Comparison of ENCODE assay signal across 26 cellular contexts in the genomic region with DNA sequence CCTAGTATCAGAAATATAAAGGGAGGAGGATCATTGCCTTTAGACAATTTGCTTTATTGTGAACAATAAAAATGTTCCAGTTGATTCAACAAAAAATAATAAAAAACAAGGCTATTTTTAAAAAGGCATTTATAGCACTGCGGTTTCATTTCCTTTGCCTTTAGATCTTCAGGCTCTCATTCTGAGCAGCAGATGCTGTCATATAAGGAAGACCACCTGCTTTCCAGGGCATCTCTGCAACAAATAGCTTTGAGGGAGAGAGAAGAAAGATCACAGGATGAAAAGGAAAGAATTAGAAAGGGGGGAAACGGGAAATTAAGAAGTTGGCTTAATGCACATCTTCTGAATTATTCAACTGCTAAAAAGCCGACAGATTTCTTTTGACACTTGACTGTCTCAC.
DNase-seq lines count a peak whose midpoint lies in the region; ATAC-seq, FAIRE-seq and TF ChIP-seq lines count a peak whose summit lies in the region.
"Had no signal": no experiment of that assay in that cellular context is flagged by ENCODE, and none has a peak within 500 bp of the region (broad histone marks: within the 10 kb centered on the region; RNA-seq: fewer than 3 reads in every experiment).

No MANE protein-coding gene starts in this region.

- intact Hi-C loops in A673 (cut with micrococcal nuclease; ENCODE audit: unreplicated experiment): loop anchor here (5.0 kb wide), 1 partner anchor 119 kb away; no protein-coding TSS in a partner anchor

- CTCF ChIA-PET in A673 (lab: Charles Lee) (no interaction called here), WTC11 (lab: Charles Lee) (interaction anchor here (0.6 kb wide), 1 partner anchor 14 kb away, joined by 3 read pairs; no protein-coding TSS in a partner anchor)

- H2AFZ ChIP-seq in DND-41 (ENCODE audit: low read depth, low read length): no peak overlapping the region

- H3K27me3 Mint-ChIP-seq in memory B cell: peaks cover 2% of the 10 kb centered on the region
- no peaks in the 10 kb centered on the region for H3K27me3 Mint-ChIP-seq in WTC11 (ENCODE audit: low read depth)
- H3K27me3 Mint-ChIP-seq: CD4-positive, CD25-positive, alpha-beta regulatory T cell had no signal

- BruUV-seq in A673 (replicated peaks; lab: Mats Ljungman, UMichigan): no TSS peak

- H3K4me1 ChIP-seq in A673 (ENCODE audit: insufficient read depth, low read length, poor library complexity, severe bottlenecking) (peaks cover 24% of the 10 kb centered on the region), DND-41 (ENCODE audit: insufficient read depth, low read length) (peaks cover 29% of the 10 kb centered on the region)
- H3K4me1 ChIP-seq: breast epithelium, pancreas, SJSA1 had no signal

- no peak overlapping the region for H3K9ac ChIP-seq in DND-41 (ENCODE audit: low read depth, low read length)

- H3K4me2 ChIP-seq in DND-41 (ENCODE audit: insufficient read depth, low read length): peak overlapping the region; percentile 20

- FAIRE-seq in RCC 7860 (lab: Jason Lieb, UNC): no peak
- FAIRE-seq: GM18507, pancreas had no signal

- no peaks in the 10 kb centered on the region for H3K27me3 ChIP-seq in A673 (replicated peaks; ENCODE audit: insufficient read depth, low read depth, low read length, poor library complexity)
- no peaks in the 10 kb centered on the region for H3K27me3 ChIP-seq in DND-41 (ENCODE audit: insufficient read depth, low read length, poor library complexity)
- H3K27me3 ChIP-seq: breast epithelium, pancreas, SJSA1 had no signal

- H3K4me3 Mint-ChIP-seq in memory B cell: peak overlapping the region; percentile 49
- H3K4me3 Mint-ChIP-seq in WTC11: no peak overlapping the region
- H3K4me3 Mint-ChIP-seq: activated T-cell treated with anti-CD3 and anti-CD28 coated beads, Interleukin-2, amount 50 U/mL, for 4 hours; natural killer cell had no signal

- H3K36me3 Mint-ChIP-seq in memory B cell (no peaks in the 10 kb centered on the region), WTC11 (no peaks in the 10 kb centered on the region)
- H3K36me3 Mint-ChIP-seq: CD4-positive, CD25-positive, alpha-beta regulatory T cell; natural killer cell had no signal

- H3K9me3 Mint-ChIP-seq in memory B cell (peaks cover 3% of the 10 kb centered on the region), WTC11 (peaks cover 5% of the 10 kb centered on the region)
- H3K9me3 Mint-ChIP-seq: activated T-cell treated with anti-CD3 and anti-CD28 coated beads, Interleukin-2, amount 50 U/mL, for 4 hours; natural killer cell had no signal

- TF ChIP-seq CTCF in A673 (conservative IDR thresholded peaks at IDR 0.05; ENCODE audit: low read depth, low read length) (no peak), DND-41 (IDR thresholded peaks at IDR 0.05; ENCODE audit: borderline replicate concordance, extremely low read depth, low read length, poor library complexity, severe bottlenecking) (no peak), WTC11 (IDR thresholded peaks at IDR 0.05) (no peak)

- H3K36me3 ChIP-seq in A673 (ENCODE audit: insufficient read depth, low read length, poor library complexity, severe bottlenecking): no peaks in the 10 kb centered on the region
- H3K36me3 ChIP-seq in DND-41 (ENCODE audit: insufficient read depth, low read length): no peaks in the 10 kb centered on the region
- H3K36me3 ChIP-seq: breast epithelium, left ventricle myocardium inferior, pancreas, SJSA1 had no signal

- peaks cover 18% of the 10 kb centered on the region for H3K4me1 Mint-ChIP-seq in memory B cell
- peaks cover 15% of the 10 kb centered on the region for H3K4me1 Mint-ChIP-seq in WTC11

- H4K20me1 ChIP-seq in DND-41 (ENCODE audit: insufficient read depth, low read length): no peaks in the 10 kb centered on the region

- POLR2A ChIA-PET in A673 (lab: Charles Lee; ENCODE audit: low non-redundant PET): no interaction called here
- POLR2A ChIA-PET in WTC11 (lab: Charles Lee): no interaction called here

- no peaks in the 10 kb centered on the region for H3K79me2 ChIP-seq in DND-41 (ENCODE audit: insufficient read depth, low read length)

- ATAC-seq in DND-41 (ENCODE audit: insufficient read depth, low read depth) (peak; percentile 99), memory B cell (ENCODE audit: low read depth) (no peak), WTC11 (no peak)
- ATAC-seq: activated T-cell treated with anti-CD3 and anti-CD28 coated beads, Interleukin-2, amount 50 U/mL, for 4 hours; esophagus mucosa; natural killer cell; Panc1; pancreas; right cardiac atrium; stimulated activated naive CD8-positive, alpha-beta T cell treated with anti-CD3 and anti-CD28 coated beads, Interleukin-15, Interleukin-2, amounts not matched to agents 100 U/mL and 50 U/mL, for 24 hours had no signal

- H3K9me3 ChIP-seq in A673 (ENCODE audit: low read depth, low read length, poor library complexity, severe bottlenecking) (no peaks in the 10 kb centered on the region), DND-41 (ENCODE audit: insufficient read depth, low read length, severe bottlenecking) (no peaks in the 10 kb centered on the region)
- H3K9me3 ChIP-seq: breast epithelium, left ventricle myocardium inferior, pancreas, SJSA1 had no signal

- peak; percentile 89 for DNase-seq in A673 (ENCODE audit: low spot score)
- peak; percentile 55 for DNase-seq in DND-41
- DNase-seq in NCI-H524 (lab: John Stamatoyannopoulos, UW): peak; percentile 41 to 74
- DNase-seq in memory B cell (ENCODE audit: low spot score in 2 of 2): no peak
- no peak for DNase-seq in WTC11 (ENCODE audit: low spot score)
- no peak for DNase-seq in SHP77 treated with DMSO at 0.1 percent for 48 hours (lab: John Stamatoyannopoulos, UW)
- no peak for DNase-seq in RCC 7860 (ENCODE audit: low spot score)
- DNase-seq: activated CD4-positive, alpha-beta T cell treated with anti-CD3 and anti-CD28 coated beads for 4 hours; activated naive CD4-positive, alpha-beta T cell; activated T-cell treated with anti-CD3 and anti-CD28 coated beads, Interleukin-2, amount 50 U/mL, for 4 hours; effector memory CD4-positive, alpha-beta T cell; foreskin melanocyte; left ventricle myocardium inferior; natural killer cell; NCI-H1417 treated with DMSO at 0.1 percent for 48 hours; NCI-H2171 treated with DMSO at 0.1 percent for 48 hours; NK-92 treated with Interleukin-12 subunit alpha and Interleukin-12 subunit beta, amount 100 ng/mL, for 24 hours; pancreas; right cardiac atrium; stimulated activated naive CD8-positive, alpha-beta T cell treated with anti-CD3 and anti-CD28 coated beads, Interleukin-15, Interleukin-2, amounts not matched to agents 100 U/mL and 50 U/mL, for 24 hours had no signal

- H3K4me3 ChIP-seq in A673 (ENCODE audit: low read depth, low read length, poor library complexity, severe bottlenecking): no peak overlapping the region
- no peak overlapping the region for H3K4me3 ChIP-seq in DND-41 (ENCODE audit: low read depth in 1 of 2, low read length in 2 of 2)
- H3K4me3 ChIP-seq: breast epithelium, left ventricle myocardium inferior, pancreas, SJSA1 had no signal

- H3K27ac Mint-ChIP-seq in memory B cell (peak overlapping the region; percentile 37), WTC11 (no peak overlapping the region)
- H3K27ac Mint-ChIP-seq: natural killer cell had no signal

- H3K27ac ChIP-seq in A673 (ENCODE audit: low read depth, low read length, poor library complexity, severe bottlenecking): peak overlapping the region; percentile 69
- H3K27ac ChIP-seq in DND-41 (ENCODE audit: low read length): peak overlapping the region; percentile 53; the same call in 1 of the 2 replicates
- H3K27ac ChIP-seq: breast epithelium, left ventricle myocardium inferior, pancreas, SJSA1 had no signal

TF ChIP-seq in WTC11, 78 proteins besides CTCF, POLR2A, EP300 and RAD21 (continues in another document):
- TF ChIP-seq, protein P1, sequence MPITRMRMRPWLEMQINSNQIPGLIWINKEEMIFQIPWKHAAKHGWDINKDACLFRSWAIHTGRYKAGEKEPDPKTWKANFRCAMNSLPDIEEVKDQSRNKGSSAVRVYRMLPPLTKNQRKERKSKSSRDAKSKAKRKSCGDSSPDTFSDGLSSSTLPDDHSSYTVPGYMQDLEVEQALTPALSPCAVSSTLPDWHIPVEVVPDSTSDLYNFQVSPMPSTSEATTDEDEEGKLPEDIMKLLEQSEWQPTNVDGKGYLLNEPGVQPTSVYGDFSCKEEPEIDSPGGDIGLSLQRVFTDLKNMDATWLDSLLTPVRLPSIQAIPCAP (CRISPR knock-in tag; IDR thresholded peaks at IDR 0.05): no peak
- TF ChIP-seq, protein P2, sequence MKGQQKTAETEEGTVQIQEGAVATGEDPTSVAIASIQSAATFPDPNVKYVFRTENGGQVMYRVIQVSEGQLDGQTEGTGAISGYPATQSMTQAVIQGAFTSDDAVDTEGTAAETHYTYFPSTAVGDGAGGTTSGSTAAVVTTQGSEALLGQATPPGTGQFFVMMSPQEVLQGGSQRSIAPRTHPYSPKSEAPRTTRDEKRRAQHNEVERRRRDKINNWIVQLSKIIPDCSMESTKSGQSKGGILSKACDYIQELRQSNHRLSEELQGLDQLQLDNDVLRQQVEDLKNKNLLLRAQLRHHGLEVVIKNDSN (CRISPR knock-in tag; IDR thresholded peaks at IDR 0.05): no peak
- no peak for TF ChIP-seq SP1 (CRISPR knock-in tag; conservative IDR thresholded peaks at IDR 0.05)
- no peak for TF ChIP-seq NR1H2 (CRISPR knock-in tag; IDR thresholded peaks at IDR 0.05)
- TF ChIP-seq, protein P3, sequence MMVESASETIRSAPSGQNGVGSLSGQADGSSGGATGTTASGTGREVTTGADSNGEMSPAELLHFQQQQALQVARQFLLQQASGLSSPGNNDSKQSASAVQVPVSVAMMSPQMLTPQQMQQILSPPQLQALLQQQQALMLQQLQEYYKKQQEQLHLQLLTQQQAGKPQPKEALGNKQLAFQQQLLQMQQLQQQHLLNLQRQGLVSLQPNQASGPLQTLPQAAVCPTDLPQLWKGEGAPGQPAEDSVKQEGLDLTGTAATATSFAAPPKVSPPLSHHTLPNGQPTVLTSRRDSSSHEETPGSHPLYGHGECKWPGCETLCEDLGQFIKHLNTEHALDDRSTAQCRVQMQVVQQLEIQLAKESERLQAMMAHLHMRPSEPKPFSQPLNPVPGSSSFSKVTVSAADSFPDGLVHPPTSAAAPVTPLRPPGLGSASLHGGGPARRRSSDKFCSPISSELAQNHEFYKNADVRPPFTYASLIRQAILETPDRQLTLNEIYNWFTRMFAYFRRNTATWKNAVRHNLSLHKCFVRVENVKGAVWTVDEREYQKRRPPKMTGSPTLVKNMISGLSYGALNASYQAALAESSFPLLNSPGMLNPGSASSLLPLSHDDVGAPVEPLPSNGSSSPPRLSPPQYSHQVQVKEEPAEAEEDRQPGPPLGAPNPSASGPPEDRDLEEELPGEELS (CRISPR knock-in tag; IDR thresholded peaks at IDR 0.05): no peak
- TF ChIP-seq OVOL2 (CRISPR knock-in tag; IDR thresholded peaks at IDR 0.05; ENCODE audit: borderline replicate concordance): no peak
- no peak for TF ChIP-seq SOX15 (CRISPR knock-in tag; IDR thresholded peaks at IDR 0.05)
- TF ChIP-seq CBFB (CRISPR knock-in tag; IDR thresholded peaks at IDR 0.05; ENCODE audit: low read depth): no peak
- no peak for TF ChIP-seq ZBTB21 (CRISPR knock-in tag; IDR thresholded peaks at IDR 0.05; ENCODE audit: borderline replicate concordance)
- no peak for TF ChIP-seq SMAD3 (CRISPR knock-in tag; IDR thresholded peaks at IDR 0.05; ENCODE audit: borderline replicate concordance)

Comparison
In these comparisons a context has a peak if more than half of its experiments do, and no peak if none do; other contexts are left out.
1. DNase-seq: peak in A673 (single experiment), DND-41 (single experiment) and NCI-H524 (2 of 2); none in memory B cell (0 of 2), WTC11 (single experiment), SHP77 treated with DMSO at 0.1 percent for 48 hours (single experiment) and RCC 7860 (single experiment).